Comparison of ENCODE assay signal across 8 cellular contexts in genomic region chr2:176122633-176123482, GRCh38. TPM values are rescaled to one million over a fixed set of nuclear protein-coding genes. Genes with fewer than 3 reads are reported as not detected.
DNase-seq lines count a peak whose midpoint lies in the region; ATAC-seq, FAIRE-seq and TF ChIP-seq lines count a peak whose summit lies in the region.

Gene HOXD9 (plus strand): TSS chr2:176122719. CDS start chr2:176122769, 50 bp downstream.

- H3K4me3 ChIP-seq in GM12878 (no peak within 1 kb of the TSS), lower leg skin (ENCODE audit: low read depth, poor library complexity, severe bottlenecking) (peak within 1 kb of the TSS; percentile 38), thymus (ENCODE audit: low read length) (peak within 1 kb of the TSS; percentile 5)

- H3K9ac ChIP-seq in GM12878 (ENCODE audit: control insufficient read depth, insufficient read depth, low read length), result no peak within 1 kb of the TSS

- H3K27ac Mint-ChIP-seq in activated naive CD4-positive, alpha-beta T cell treated with anti-CD3 and anti-CD28 coated beads, Interleukin-2, amount 50 U/mL, for 24 hours, result no peak within 1 kb of the TSS

- H3K27ac ChIP-seq in GM12878 (ENCODE audit: control insufficient read depth, insufficient read depth) (no peak within 1 kb of the TSS), thymus (ENCODE audit: low read depth) (no peak within 1 kb of the TSS)

- in situ Hi-C loops in GM12878 (cut with MboI), result loop anchor here (10.0 kb wide), 1 partner anchor 702 kb away; no protein-coding TSS in a partner anchor

- H2AFZ ChIP-seq in GM12878 (ENCODE audit: control insufficient read depth, low read depth, low read length), result no peak within 1 kb of the TSS

- SMC1A ChIA-PET in GM12878 (lab: Charles Lee; ENCODE audit: uncharacterized antibody, unreplicated experiment), result no interaction called here

- peaks cover 5 to 30% of the 10 kb centered on the region in 2 experiments for H3K27me3 ChIP-seq in GM12878 (replicated peaks in 1 of 2; ENCODE audit: control insufficient read depth in 2 of 2, insufficient read depth in 2 of 2, low read length in 1 of 2)
- peaks cover 93% of the 10 kb centered on the region for H3K27me3 ChIP-seq in thymus (ENCODE audit: control insufficient read depth, insufficient read depth)

- RAD21 ChIA-PET in GM12878 (lab: Charles Lee; ENCODE audit: unreplicated experiment), result no interaction called here

- DNase-seq in activated naive CD4-positive, alpha-beta T cell treated with Interleukin-2 at 50 U/mL for 16 hours, result no peak
- DNase-seq in GM12878 (ENCODE audit: low read depth, low spot score) (no peak), lower leg skin (ENCODE audit: low spot score in 2 of 2) (peak; percentile 60 to 96), DMS153 treated with DMSO at 0.1 percent for 48 hours (lab: John Stamatoyannopoulos, UW; ENCODE audit: unreplicated experiment) (no peak), RPMI8226 (no peak)

- peaks cover 67% of the 10 kb centered on the region for H3K27me3 Mint-ChIP-seq in activated naive CD4-positive, alpha-beta T cell treated with anti-CD3 and anti-CD28 coated beads, Interleukin-2, amount 50 U/mL, for 24 hours

- POLR2A ChIA-PET in GM12878 (lab: Charles Lee), result no interaction called here

- TF ChIP-seq CTCF in GM12878 (IDR thresholded peaks at IDR 0.05 in 2 of 3, conservative IDR thresholded peaks at IDR 0.05 in 1 of 3; ENCODE audit: control insufficient read depth in 2 of 3, extremely low read depth in 1 of 3, insufficient read depth in 1 of 3, low read depth in 3 of 3, low read length in 3 of 3), result no peak
- no peak for TF ChIP-seq CTCF in lower leg skin (IDR thresholded peaks at IDR 0.05)

- H3K4me3 Mint-ChIP-seq in activated naive CD4-positive, alpha-beta T cell treated with anti-CD3 and anti-CD28 coated beads, Interleukin-2, amount 50 U/mL, for 24 hours, result peak within 1 kb of the TSS; percentile 75

- no peak within 1 kb of the TSS for H3K4me2 ChIP-seq in GM12878 (ENCODE audit: control insufficient read depth, insufficient read depth)

- WGBS in GM12878 (ENCODE audit: insufficient coverage, insufficient replicate concordance, low lambda C conversion rate, missing lambda C conversion rate), result 64% methylated on average over 55 of the region's 97 CpGs
- 6 to 7% methylated on average over 17 to 38 of the region's 97 CpGs for WGBS in lower leg skin, 2 donors
- WGBS in thymus, result 3% methylated on average over 97 of the region's 97 CpGs

- TF ChIP-seq EP300 in GM12878 (IDR thresholded peaks at IDR 0.05; ENCODE audit: borderline replicate concordance in 1 of 2, control insufficient read depth in 1 of 2, low read depth in 2 of 2, low read length in 2 of 2), result no peak

- TF ChIP-seq POLR2A in GM12878 (IDR thresholded peaks at IDR 0.05; ENCODE audit: low read depth, low read length) (no peak), lower leg skin (IDR thresholded peaks at IDR 0.05) (no peak)

- H4K20me1 ChIP-seq in GM12878 (ENCODE audit: control insufficient read depth, insufficient read depth), result no peaks in the 10 kb centered on the region

- intact Hi-C loops in GM12878 (cut with micrococcal nuclease; ENCODE audit: unreplicated experiment), result no loop called here
- intact Hi-C loops in lower leg skin (cut with DNase I; ENCODE audit: low total_unique reads), result loop anchor here (5.0 to 10.0 kb wide), 2 partner anchors 514 to 1032 kb away; no protein-coding TSS in a partner anchor

- H3K9me3 ChIP-seq in GM12878 (replicated peaks; ENCODE audit: control insufficient read depth, insufficient read depth, low read length) (no peaks in the 10 kb centered on the region; the same call in 2 of the 3 replicates), thymus (ENCODE audit: control insufficient read depth) (no peaks in the 10 kb centered on the region)

- TF ChIP-seq RAD21 in GM12878 (IDR thresholded peaks at IDR 0.05; ENCODE audit: insufficient read depth, low read depth, low read length), result no peak

- CTCF ChIA-PET in GM12878 (lab: Yijun Ruan, JAX), result interaction anchor here (2.1 kb wide), 1 partner anchor 529 kb away, joined by 7 read pairs; no protein-coding TSS in a partner anchor

- ATAC-seq in GM12878 (no peak), GM19023 (IDR thresholded peaks at IDR 0.05; ENCODE audit: unreplicated experiment) (no peak)

- H3K4me1 ChIP-seq in GM12878 (ENCODE audit: control insufficient read depth, insufficient read depth, low read length), result no peaks in the 10 kb centered on the region
- H3K4me1 ChIP-seq in thymus (ENCODE audit: control insufficient read depth, insufficient read depth, low read length), result peaks cover 4% of the 10 kb centered on the region

- H3K4me1 Mint-ChIP-seq in activated naive CD4-positive, alpha-beta T cell treated with anti-CD3 and anti-CD28 coated beads, Interleukin-2, amount 50 U/mL, for 24 hours, result peaks cover 7% of the 10 kb centered on the region

- no peaks in the 10 kb centered on the region for H3K36me3 Mint-ChIP-seq in activated naive CD4-positive, alpha-beta T cell treated with anti-CD3 and anti-CD28 coated beads, Interleukin-2, amount 50 U/mL, for 24 hours

- FAIRE-seq in GM12878 (lab: Jason Lieb, UNC), result no peak

- no TSS peak for BruUV-seq in GM12878 (replicated peaks; lab: Mats Ljungman, UMichigan)

- H3K9me3 Mint-ChIP-seq in activated naive CD4-positive, alpha-beta T cell treated with anti-CD3 and anti-CD28 coated beads, Interleukin-2, amount 50 U/mL, for 24 hours, result peaks cover 5% of the 10 kb centered on the region

- H3K79me2 ChIP-seq in GM12878 (ENCODE audit: control insufficient read depth, insufficient read depth, low read length), result no peaks in the 10 kb centered on the region

- H3K36me3 ChIP-seq in GM12878 (ENCODE audit: control insufficient read depth in 2 of 2, insufficient read depth in 2 of 2, low read length in 1 of 2) (no peaks in the 10 kb centered on the region), thymus (ENCODE audit: control insufficient read depth, insufficient read depth) (no peaks in the 10 kb centered on the region)

TF ChIP-seq in GM12878, 131 proteins besides CTCF, POLR2A, EP300 and RAD21:
- TF ChIP-seq MTA2 (IDR thresholded peaks at IDR 0.05; ENCODE audit: low read depth) (no peak), SUZ12 (IDR thresholded peaks at IDR 0.05; ENCODE audit: unreplicated experiment) (peak; percentile 64)

RNA-seq across cellular contexts. Expression of gene HOXD9, which starts in this region (rescaled TPM):
- not detected in 2 replicates for total RNA-seq in GM12878 (2013; cell fraction: nucleolus; rRNA removed)
- total RNA-seq in GM12878 (2014; rRNA removed) (not detected in 2 replicates), GM12878 (2014; rRNA removed; fragmentation: Illumina TruSeq; extraction: Trizol) (not detected in 2 replicates), GM12878 (2021) (not detected in 2 replicates), lower leg skin (1 to 10 TPM in 3 of 4 donors, under 1 TPM in 1; 0.89 to 5.3 (median 2.1) TPM)
- polyA plus RNA-seq in GM12878 (2011; ENCODE audit: low read depth), result not detected
- polyA plus RNA-seq in GM12878 (2011; rRNA removed) (not detected in 2 replicates), GM12878 (2014; fragmentation: Illumina TruSeq; extraction: Trizol) (not detected in 2 replicates), GM12878 (2014; fragmentation: Nextera tagmentation; extraction: Ambion mirVana) (not detected), GM12878 (2014; rRNA removed) (not detected in 2 replicates), GM12878 (2016; fragmentation: Nextera tagmentation; extraction: Ambion mirVana) (not detected), thymus (1.8 TPM)
- polyA plus RNA-seq in GM12878 (2011; cell fraction: cytosol; rRNA removed), result not detected in 2 replicates
- polyA plus RNA-seq in GM12878 (2011; cell fraction: nucleus; rRNA removed), result not detected in 2 replicates
- polyA plus RNA-seq in GM12878 (2012), result not detected in 2 replicates
- polyA minus RNA-seq in GM12878 (2011; rRNA and poly(A)+ RNA removed), result not detected in 2 replicates
- polyA minus RNA-seq in GM12878 (2011; cell fraction: cytosol; rRNA and poly(A)+ RNA removed), result not detected in 2 replicates
- polyA minus RNA-seq in GM12878 (2011; cell fraction: nucleus; rRNA and poly(A)+ RNA removed), result not detected in 2 replicates

Comparison
In these comparisons a context has a peak if more than half of its experiments do, and no peak if none do; other contexts are left out.
1. DNase-seq: peak in lower leg skin (2 of 2); none in activated naive CD4-positive, alpha-beta T cell treated with Interleukin-2 at 50 U/mL for 16 hours (single experiment), GM12878 (single experiment), DMS153 treated with DMSO at 0.1 percent for 48 hours (single experiment) and RPMI8226 (single experiment).